ENCODE assay signal across 17 cellular contexts in genomic region chr3:37987751-37988179, GRCh38. TPM values are rescaled to one million over a fixed set of nuclear protein-coding genes. Genes with fewer than 3 reads are reported as not detected.
DNase-seq lines count a peak whose midpoint lies in the region; ATAC-seq and TF ChIP-seq lines count a peak whose summit lies in the region.
"Had no signal": no experiment of that assay in that cellular context is flagged by ENCODE, and none has a peak within 500 bp of the region (broad histone marks: within the 10 kb centered on the region; RNA-seq: fewer than 3 reads in every experiment).

No MANE protein-coding gene starts in this region.

- H3K4me1 Mint-ChIP-seq in activated CD4-positive, alpha-beta T cell treated with anti-CD3 and anti-CD28 coated beads, Interleukin-2, amount 10 ng/mL, durations not matched to agents 7 days and 5 days, result peaks cover 5% of the 10 kb centered on the region
- H3K4me1 Mint-ChIP-seq in activated T-cell treated with anti-CD3 and anti-CD28 coated beads, Interleukin-2, amount 50 U/mL, for 4 hours (ENCODE audit: low read depth), result peaks cover 4% of the 10 kb centered on the region
- H3K4me1 Mint-ChIP-seq: stimulated activated effector memory CD8-positive, alpha-beta T cell treated with anti-CD3 and anti-CD28 coated beads, Interleukin-12 subunit alpha, Interleukin-12 subunit beta, amount 100 ng/mL, for 72 hours had no signal

- intact Hi-C loops in upper lobe of right lung (cut with DNase I), result no loop called here

- H3K27me3 ChIP-seq in duodenal mucosa (ENCODE audit: control insufficient read depth in 1 of 2, insufficient read depth in 2 of 2, low read length in 2 of 2), result no peaks in the 10 kb centered on the region
- H3K27me3 ChIP-seq in mucosa of stomach (ENCODE audit: control insufficient read depth, insufficient read depth, low read length), result no peaks in the 10 kb centered on the region
- H3K27me3 ChIP-seq in upper lobe of right lung, result no peaks in the 10 kb centered on the region
- H3K27me3 ChIP-seq: pancreas had no signal

- peaks cover 42 to 48% of the 10 kb centered on the region in 2 donors for H3K4me1 ChIP-seq in duodenal mucosa (ENCODE audit: control insufficient read depth in 1 of 2, insufficient read depth in 2 of 2, low read length in 2 of 2)
- peaks cover 54% of the 10 kb centered on the region for H3K4me1 ChIP-seq in mucosa of stomach (ENCODE audit: control insufficient read depth, insufficient read depth, low read length)
- peaks cover 12% of the 10 kb centered on the region for H3K4me1 ChIP-seq in upper lobe of right lung

- H3K27ac ChIP-seq in duodenal mucosa (ENCODE audit: low read depth, low read length) (peak overlapping the region; percentile 83), upper lobe of right lung (peak overlapping the region; percentile 68)

- H3K9me3 ChIP-seq in duodenal mucosa (ENCODE audit: control insufficient read depth in 1 of 2, low read length in 2 of 2), result no peaks in the 10 kb centered on the region
- H3K9me3 ChIP-seq in mucosa of stomach (ENCODE audit: control insufficient read depth, low read length), result no peaks in the 10 kb centered on the region
- H3K9me3 ChIP-seq in upper lobe of right lung, result no peaks in the 10 kb centered on the region
- H3K9me3 ChIP-seq: pancreas had no signal

- no peak overlapping the region for H3K4me3 Mint-ChIP-seq in activated CD4-positive, alpha-beta T cell treated with anti-CD3 and anti-CD28 coated beads, Interleukin-2, amount 10 ng/mL, durations not matched to agents 7 days and 5 days
- no peak overlapping the region for H3K4me3 Mint-ChIP-seq in activated T-cell treated with anti-CD3 and anti-CD28 coated beads, Interleukin-2, amount 50 U/mL, for 4 hours
- H3K4me3 Mint-ChIP-seq: activated naive CD4-positive, alpha-beta T cell treated with anti-CD3 and anti-CD28 coated beads for 36 hours; CD4-positive, alpha-beta T cell; dendritic cell treated with granulocyte-macrophage colony-stimulating factor and Interleukin-4, amounts not matched to agents 40 ng/mL and 50 ng/mL, for 4 days; stimulated activated effector memory CD8-positive, alpha-beta T cell treated with anti-CD3 and anti-CD28 coated beads, Interleukin-12 subunit alpha, Interleukin-12 subunit beta, amount 100 ng/mL, for 72 hours had no signal

- H3K9ac ChIP-seq in duodenal mucosa (ENCODE audit: low read depth in 1 of 2, low read length in 2 of 2), result peak overlapping the region; percentile 27 to 75
- H3K9ac ChIP-seq in mucosa of stomach (ENCODE audit: low read length), result peak overlapping the region; percentile 79

- H3K4me3 ChIP-seq in duodenal mucosa (ENCODE audit: low read depth in 1 of 2, low read length in 2 of 2) (peak overlapping the region in 1 of 2 donors; percentile 22), mucosa of stomach (ENCODE audit: low read length) (peak overlapping the region; percentile 55), upper lobe of right lung (no peak overlapping the region)
- H3K4me3 ChIP-seq: pancreas had no signal

- no peak for DNase-seq in activated CD4-positive, alpha-beta T cell treated with anti-CD3 and anti-CD28 coated beads, Interleukin-2, amount 10 ng/mL, durations not matched to agents 7 days and 5 days
- no peak for DNase-seq in activated CD4-positive, alpha-beta T cell treated with anti-CD3 and anti-CD28 coated beads for 48 hours
- DNase-seq in upper lobe of right lung (peak; percentile 59), NCI-H128 (lab: John Stamatoyannopoulos, UW; ENCODE audit: unreplicated experiment) (no peak)
- no peak for DNase-seq in activated T-cell treated with anti-CD3 and anti-CD28 coated beads, Interleukin-2, amount 50 U/mL, for 4 hours
- DNase-seq: activated naive CD4-positive, alpha-beta T cell treated with anti-CD3 and anti-CD28 coated beads for 36 hours; CD4-positive, alpha-beta T cell; NCI-H1436 treated with DMSO at 0.1 percent for 48 hours; NK-92 treated with Interleukin-12 subunit alpha and Interleukin-12 subunit beta, amount 100 ng/mL, for 24 hours; SHP77 had no signal

- H3K27me3 Mint-ChIP-seq in activated CD4-positive, alpha-beta T cell treated with anti-CD3 and anti-CD28 coated beads, Interleukin-2, amount 10 ng/mL, durations not matched to agents 7 days and 5 days, result no peaks in the 10 kb centered on the region
- H3K27me3 Mint-ChIP-seq in activated T-cell treated with anti-CD3 and anti-CD28 coated beads, Interleukin-2, amount 50 U/mL, for 4 hours (ENCODE audit: low read depth), result no peaks in the 10 kb centered on the region
- H3K27me3 Mint-ChIP-seq: CD4-positive, alpha-beta T cell; dendritic cell treated with granulocyte-macrophage colony-stimulating factor and Interleukin-4, amounts not matched to agents 40 ng/mL and 50 ng/mL, for 4 days had no signal

- peaks cover 0 to 4% of the 10 kb centered on the region in 2 donors for H3K36me3 ChIP-seq in duodenal mucosa (ENCODE audit: control insufficient read depth in 1 of 2, insufficient read depth in 2 of 2, low read length in 2 of 2)
- no peaks in the 10 kb centered on the region for H3K36me3 ChIP-seq in mucosa of stomach (ENCODE audit: control insufficient read depth, insufficient read depth, low read length)
- peaks cover 2% of the 10 kb centered on the region for H3K36me3 ChIP-seq in upper lobe of right lung
- H3K36me3 ChIP-seq: pancreas had no signal

- POLR2A ChIA-PET in activated CD4-positive, alpha-beta T cell treated with anti-CD3 and anti-CD28 coated beads, Interleukin-2, amount 10 ng/mL, durations not matched to agents 7 days and 5 days (lab: Charles Lee), result no interaction called here

- CTCF ChIA-PET in activated CD4-positive, alpha-beta T cell treated with anti-CD3 and anti-CD28 coated beads, Interleukin-2, amount 10 ng/mL, durations not matched to agents 7 days and 5 days (lab: Charles Lee), result interaction anchor here (1.0 kb wide), 1 partner anchor 13 kb away, joined by 4 read pairs; no protein-coding TSS in a partner anchor

- no peak for ATAC-seq in upper lobe of right lung
- ATAC-seq in GM18868 (IDR thresholded peaks at IDR 0.05; ENCODE audit: unreplicated experiment), result no peak
- ATAC-seq in activated T-cell treated with anti-CD3 and anti-CD28 coated beads, Interleukin-2, amount 50 U/mL, for 4 hours, result no peak
- ATAC-seq: activated CD4-positive, CD25-positive, alpha-beta regulatory T cell treated with anti-CD3 and anti-CD28 coated beads, Interleukin-2, amount 50 U/mL, for 24 hours; stimulated activated effector memory CD8-positive, alpha-beta T cell treated with anti-CD3 and anti-CD28 coated beads, Interleukin-12 subunit alpha, Interleukin-12 subunit beta, amount 100 ng/mL, for 72 hours had no signal

- H3K36me3 Mint-ChIP-seq in activated CD4-positive, alpha-beta T cell treated with anti-CD3 and anti-CD28 coated beads, Interleukin-2, amount 10 ng/mL, durations not matched to agents 7 days and 5 days (ENCODE audit: low read depth), result no peaks in the 10 kb centered on the region
- no peaks in the 10 kb centered on the region for H3K36me3 Mint-ChIP-seq in activated T-cell treated with anti-CD3 and anti-CD28 coated beads, Interleukin-2, amount 50 U/mL, for 4 hours (ENCODE audit: insufficient read depth)
- H3K36me3 Mint-ChIP-seq: stimulated activated effector memory CD8-positive, alpha-beta T cell treated with anti-CD3 and anti-CD28 coated beads, Interleukin-12 subunit alpha, Interleukin-12 subunit beta, amount 100 ng/mL, for 72 hours had no signal

- H3K27ac Mint-ChIP-seq in activated CD4-positive, alpha-beta T cell treated with anti-CD3 and anti-CD28 coated beads, Interleukin-2, amount 10 ng/mL, durations not matched to agents 7 days and 5 days, result peak overlapping the region; percentile 13
- H3K27ac Mint-ChIP-seq: activated naive CD4-positive, alpha-beta T cell treated with anti-CD3 and anti-CD28 coated beads for 36 hours; CD4-positive, alpha-beta T cell; dendritic cell treated with granulocyte-macrophage colony-stimulating factor and Interleukin-4, amounts not matched to agents 40 ng/mL and 50 ng/mL, for 4 days; stimulated activated effector memory CD8-positive, alpha-beta T cell treated with anti-CD3 and anti-CD28 coated beads, Interleukin-12 subunit alpha, Interleukin-12 subunit beta, amount 100 ng/mL, for 72 hours had no signal

- H3K9me3 Mint-ChIP-seq in activated CD4-positive, alpha-beta T cell treated with anti-CD3 and anti-CD28 coated beads, Interleukin-2, amount 10 ng/mL, durations not matched to agents 7 days and 5 days, result no peaks in the 10 kb centered on the region
- H3K9me3 Mint-ChIP-seq in activated T-cell treated with anti-CD3 and anti-CD28 coated beads, Interleukin-2, amount 50 U/mL, for 4 hours, result no peaks in the 10 kb centered on the region
- H3K9me3 Mint-ChIP-seq: activated naive CD4-positive, alpha-beta T cell treated with anti-CD3 and anti-CD28 coated beads for 36 hours; CD4-positive, alpha-beta T cell; dendritic cell treated with granulocyte-macrophage colony-stimulating factor and Interleukin-4, amounts not matched to agents 40 ng/mL and 50 ng/mL, for 4 days; stimulated activated effector memory CD8-positive, alpha-beta T cell treated with anti-CD3 and anti-CD28 coated beads, Interleukin-12 subunit alpha, Interleukin-12 subunit beta, amount 100 ng/mL, for 72 hours had no signal

- TF ChIP-seq CTCF in upper lobe of right lung (IDR thresholded peaks at IDR 0.05), result no peak

RNA-seq across cellular contexts. Expression of gene VILL, which starts 2.8 kb away (rescaled TPM):
- 10 to 100 TPM; 19.4 to 23.0 TPM for total RNA-seq in activated CD4-positive, alpha-beta T cell treated with anti-CD3 and anti-CD28 coated beads, Interleukin-2, amount 10 ng/mL, durations not matched to agents 7 days and 5 days
- 8.9 TPM for total RNA-seq in upper lobe of right lung
- total RNA-seq in activated T-cell treated with anti-CD3 and anti-CD28 coated beads, Interleukin-2, amount 50 U/mL, for 4 hours, result 10 to 100 TPM; 15.0 to 16.8 (median 16.6) TPM

RNA-seq across cellular contexts. Expression of gene PLCD1, which starts 41.7 kb away (rescaled TPM):
- total RNA-seq in activated CD4-positive, alpha-beta T cell treated with anti-CD3 and anti-CD28 coated beads, Interleukin-2, amount 10 ng/mL, durations not matched to agents 7 days and 5 days, result 10 to 100 TPM; 18.3 to 21.2 TPM
- total RNA-seq in upper lobe of right lung, result 32.2 TPM
- 1 to 10 TPM; 1.8 to 3.4 (median 1.9) TPM for total RNA-seq in activated T-cell treated with anti-CD3 and anti-CD28 coated beads, Interleukin-2, amount 50 U/mL, for 4 hours

RNA-seq across cellular contexts. Expression of gene DLEC1, which starts 51.2 kb away (rescaled TPM):
- 1 to 10 TPM; 1.4 to 2.3 TPM for total RNA-seq in activated CD4-positive, alpha-beta T cell treated with anti-CD3 and anti-CD28 coated beads, Interleukin-2, amount 10 ng/mL, durations not matched to agents 7 days and 5 days
- total RNA-seq in upper lobe of right lung, result 2.7 TPM
- under 1 TPM; 0.05 to 0.16 (median 0.08) TPM for total RNA-seq in activated T-cell treated with anti-CD3 and anti-CD28 coated beads, Interleukin-2, amount 50 U/mL, for 4 hours
